ENCODE assay signal across 22 cellular contexts in genomic region chr13:111325941-111326620, GRCh38. TPM values are rescaled to one million over a fixed set of nuclear protein-coding genes. Genes with fewer than 3 reads are reported as not detected.
"Had no signal": no experiment of that assay in that cellular context is flagged by ENCODE, and none has a peak within 500 bp of the region (broad histone marks: within the 10 kb centered on the region; RNA-seq: fewer than 3 reads in every experiment).

No MANE protein-coding gene starts in this region.

- H3K9me3 ChIP-seq: heart right ventricle, left lung, psoas muscle, right atrium auricular region, tibial nerve had no signal

- H3K9me3 Mint-ChIP-seq: activated naive CD8-positive, alpha-beta T cell treated with anti-CD3 and anti-CD28 coated beads for 36 hours; activated T-helper 1 cell treated with anti-CD3 and anti-CD28 coated beads, Interleukin-12 subunit alpha, Interleukin-12 subunit beta, Interleukin-2, Interleukin-4 antibody, amounts not matched to agents 30 ng/mL and 10 ng/mL and 1 ng/mL, durations not matched to agents 14 hours and 24 hours and 36 hours; naive thymus-derived CD8-positive, alpha-beta T cell; neural progenitor cell; stimulated activated naive CD8-positive, alpha-beta T cell treated with anti-CD3 and anti-CD28 coated beads, Interleukin-15, amount 100 ng/mL, for 72 hours; T-cell had no signal

- H3K36me3 Mint-ChIP-seq: activated naive CD8-positive, alpha-beta T cell treated with anti-CD3 and anti-CD28 coated beads for 36 hours; mesothelial cell of epicardium; naive thymus-derived CD8-positive, alpha-beta T cell; neural progenitor cell had no signal

- H3K36me3 ChIP-seq: heart right ventricle, left lung, neural progenitor cell, right atrium auricular region had no signal

- H3K27me3 Mint-ChIP-seq: activated naive CD8-positive, alpha-beta T cell treated with anti-CD3 and anti-CD28 coated beads for 36 hours; stimulated activated naive CD8-positive, alpha-beta T cell treated with anti-CD3 and anti-CD28 coated beads, Interleukin-15, amount 100 ng/mL, for 72 hours; T-cell had no signal

- DNase-seq: activated naive CD4-positive, alpha-beta T cell; activated naive CD8-positive, alpha-beta T cell treated with anti-CD3 and anti-CD28 coated beads for 36 hours; cerebellar nuclear complex; cortex of kidney; effector CD4-positive, alpha-beta T cell; erythroblast; foreskin fibroblast; heart right ventricle; naive thymus-derived CD8-positive, alpha-beta T cell; psoas muscle; stimulated activated CD4-positive, alpha-beta T cell treated with anti-CD3 and anti-CD28 coated beads, Interleukin-1b, Interleukin-23, amount 100 ng/mL, for 48 hours; stimulated activated naive CD8-positive, alpha-beta T cell treated with anti-CD3 and anti-CD28 coated beads, Interleukin-15, amount 100 ng/mL, for 72 hours; T-helper 9 cell had no signal

- ATAC-seq: left lung; naive thymus-derived CD8-positive, alpha-beta T cell; psoas muscle; T-cell had no signal

- H3K4me3 ChIP-seq: heart right ventricle, left lung, neural progenitor cell, psoas muscle, right atrium auricular region, SK-N-MC, tibial nerve had no signal

- H3K4me1 ChIP-seq: heart right ventricle, left lung, neural progenitor cell, psoas muscle, right atrium auricular region, tibial nerve had no signal

- H2AFZ ChIP-seq: neural progenitor cell had no signal

- H3K27ac ChIP-seq: heart right ventricle, left lung, neural progenitor cell, psoas muscle, right atrium auricular region, SK-N-MC, tibial nerve had no signal

- H3K4me3 Mint-ChIP-seq: activated naive CD8-positive, alpha-beta T cell treated with anti-CD3 and anti-CD28 coated beads for 36 hours; activated T-helper 1 cell treated with anti-CD3 and anti-CD28 coated beads, Interleukin-12 subunit alpha, Interleukin-12 subunit beta, Interleukin-2, Interleukin-4 antibody, amounts not matched to agents 30 ng/mL and 10 ng/mL and 1 ng/mL, durations not matched to agents 14 hours and 24 hours and 36 hours; mesothelial cell of epicardium; neural progenitor cell; stimulated activated naive CD8-positive, alpha-beta T cell treated with anti-CD3 and anti-CD28 coated beads, Interleukin-15, amount 100 ng/mL, for 72 hours; T-cell had no signal

- H3K4me2 ChIP-seq: neural progenitor cell had no signal

- H3K27me3 ChIP-seq: left lung, neural progenitor cell, right atrium auricular region, tibial nerve had no signal

- H3K27ac Mint-ChIP-seq: activated naive CD8-positive, alpha-beta T cell treated with anti-CD3 and anti-CD28 coated beads for 36 hours; activated T-helper 1 cell treated with anti-CD3 and anti-CD28 coated beads, Interleukin-12 subunit alpha, Interleukin-12 subunit beta, Interleukin-2, Interleukin-4 antibody, amounts not matched to agents 30 ng/mL and 10 ng/mL and 1 ng/mL, durations not matched to agents 14 hours and 24 hours and 36 hours; mesothelial cell of epicardium; naive thymus-derived CD8-positive, alpha-beta T cell had no signal

RNA-seq across cellular contexts. Expression of gene TEX29, which starts 5.6 kb away (rescaled TPM):
- total RNA-seq: kidney epithelial cell, right atrium auricular region had no signal
- polyA plus RNA-seq: naive thymus-derived CD8-positive, alpha-beta T cell had no signal
